In genomic region chr3:167493240-167493639, GRCh38 we compare ENCODE assay signal across 9 cellular contexts. TPM values are rescaled to one million over a fixed set of nuclear protein-coding genes. Genes with fewer than 3 reads are reported as not detected.
DNase-seq lines count a peak whose midpoint lies in the region; ATAC-seq and TF ChIP-seq lines count a peak whose summit lies in the region.
"Had no signal": no experiment of that assay in that cellular context is flagged by ENCODE, and none has a peak within 500 bp of the region (broad histone marks: within the 10 kb centered on the region; RNA-seq: fewer than 3 reads in every experiment).

No MANE protein-coding gene starts in this region.

- H3K4me3 Mint-ChIP-seq in CD14-positive monocyte: no peak overlapping the region
- no peak overlapping the region for H3K4me3 Mint-ChIP-seq in stimulated activated effector memory CD8-positive, alpha-beta T cell treated with anti-CD3 and anti-CD28 coated beads, Interleukin-12 subunit alpha, Interleukin-12 subunit beta, amount 100 ng/mL, for 72 hours

- peaks cover 0 to 2% of the 10 kb centered on the region in 2 donors for H3K36me3 Mint-ChIP-seq in CD14-positive monocyte
- H3K36me3 Mint-ChIP-seq in stimulated activated effector memory CD8-positive, alpha-beta T cell treated with anti-CD3 and anti-CD28 coated beads, Interleukin-12 subunit alpha, Interleukin-12 subunit beta, amount 100 ng/mL, for 72 hours: no peaks in the 10 kb centered on the region

- H3K9me2 ChIP-seq in OCI-LY7 (ENCODE audit: insufficient read depth, low read length): no peaks in the 10 kb centered on the region

- BruUV-seq in OCI-LY7 (replicated peaks; lab: Mats Ljungman, UMichigan): no TSS peak

- H3K4me3 ChIP-seq in OCI-LY7 (ENCODE audit: low read depth, low read length, poor library complexity, severe bottlenecking): no peak overlapping the region

- H3K4me1 ChIP-seq in OCI-LY7 (ENCODE audit: insufficient read depth, low read length, poor library complexity, severe bottlenecking): peaks cover 6% of the 10 kb centered on the region

- H3K79me2 ChIP-seq in OCI-LY7 (ENCODE audit: insufficient read depth, low read depth, low read length): no peaks in the 10 kb centered on the region

- H3K4me2 ChIP-seq in OCI-LY7 (ENCODE audit: low read length): no peak overlapping the region

- no peaks in the 10 kb centered on the region for H4K20me1 ChIP-seq in OCI-LY7 (ENCODE audit: insufficient read depth, low read length)

- peaks cover 13% of the 10 kb centered on the region for H3K4me1 Mint-ChIP-seq in CD14-positive monocyte
- no peaks in the 10 kb centered on the region for H3K4me1 Mint-ChIP-seq in stimulated activated effector memory CD8-positive, alpha-beta T cell treated with anti-CD3 and anti-CD28 coated beads, Interleukin-12 subunit alpha, Interleukin-12 subunit beta, amount 100 ng/mL, for 72 hours

- H3K27ac Mint-ChIP-seq in CD14-positive monocyte: no peak overlapping the region
- no peak overlapping the region for H3K27ac Mint-ChIP-seq in stimulated activated effector memory CD8-positive, alpha-beta T cell treated with anti-CD3 and anti-CD28 coated beads, Interleukin-12 subunit alpha, Interleukin-12 subunit beta, amount 100 ng/mL, for 72 hours

- peak; percentile 57 for ATAC-seq in GM21529 (IDR thresholded peaks at IDR 0.05; ENCODE audit: unreplicated experiment)
- no peak for ATAC-seq in stimulated activated effector memory CD8-positive, alpha-beta T cell treated with anti-CD3 and anti-CD28 coated beads, Interleukin-12 subunit alpha, Interleukin-12 subunit beta, amount 100 ng/mL, for 72 hours

- no peak overlapping the region for H3K27ac ChIP-seq in OCI-LY7 (ENCODE audit: low read depth, low read length, poor library complexity, severe bottlenecking)

- no peaks in the 10 kb centered on the region for H3K9me3 Mint-ChIP-seq in CD14-positive monocyte
- no peaks in the 10 kb centered on the region for H3K9me3 Mint-ChIP-seq in stimulated activated effector memory CD8-positive, alpha-beta T cell treated with anti-CD3 and anti-CD28 coated beads, Interleukin-12 subunit alpha, Interleukin-12 subunit beta, amount 100 ng/mL, for 72 hours

- intact Hi-C loops in CD14-positive monocyte (cut with micrococcal nuclease): no loop called here
- intact Hi-C loops in OCI-LY7 (cut with micrococcal nuclease; ENCODE audit: unreplicated experiment): no loop called here

- CTCF ChIA-PET in OCI-LY7 (lab: Charles Lee; ENCODE audit: unreplicated experiment): no interaction called here

- DNase-seq in CD14-positive monocyte (ENCODE audit: low spot score) (no peak), OCI-LY7 (ENCODE audit: low spot score) (peak; percentile 3), iPS DF 19.7 (ENCODE audit: low read depth, low spot score) (peak; percentile 30), foreskin melanocyte (no peak), NCI-H510A treated with DMSO at 0.1 percent for 48 hours (lab: John Stamatoyannopoulos, UW) (no peak)
- DNase-seq in stimulated activated effector memory CD8-positive, alpha-beta T cell treated with anti-CD3 and anti-CD28 coated beads, Interleukin-12 subunit alpha, Interleukin-12 subunit beta, amount 100 ng/mL, for 72 hours (ENCODE audit: low spot score in 2 of 2): no peak
- no peak for DNase-seq in activated CD4-positive, CD25-positive, alpha-beta regulatory T cell (lab: John Stamatoyannopoulos, UW)

- no peak overlapping the region for H2AFZ ChIP-seq in OCI-LY7 (ENCODE audit: low read length)

- H3K27me3 Mint-ChIP-seq in CD14-positive monocyte (ENCODE audit: low read depth in 3 of 3): no peaks in the 10 kb centered on the region

- POLR2A ChIA-PET in OCI-LY7 (lab: Charles Lee): interaction anchor here (0.6 kb wide), 1 partner anchor 313 kb away, joined by 3 read pairs; no protein-coding TSS in a partner anchor

- peak; percentile 48 for TF ChIP-seq CTCF in CD14-positive monocyte (IDR thresholded peaks at IDR 0.05)
- peak; percentile 74 for TF ChIP-seq CTCF in OCI-LY7 (conservative IDR thresholded peaks at IDR 0.05; ENCODE audit: low read length)

- H3K36me3 ChIP-seq in OCI-LY7 (ENCODE audit: insufficient read depth, low read length): no peaks in the 10 kb centered on the region

- no peaks in the 10 kb centered on the region for H3K9me3 ChIP-seq in OCI-LY7 (ENCODE audit: low read length)

RNA-seq across cellular contexts. Expression of gene SERPINI2, which starts 19.4 kb away (rescaled TPM):
- polyA plus RNA-seq in CD14-positive monocyte: not detected
- total RNA-seq in OCI-LY7 (2014; rRNA removed; shearing (Covaris generic)): not detected in 2 replicates
- total RNA-seq in OCI-LY7 (2022): not detected in 2 replicates
- total RNA-seq: pulmonary artery endothelial cell had no signal

Comparison
In these comparisons a context has a peak if more than half of its experiments do, and no peak if none do; other contexts are left out.
1. DNase-seq: peak in OCI-LY7 (single experiment) and iPS DF 19.7 (single experiment); none in CD14-positive monocyte (single experiment), stimulated activated effector memory CD8-positive, alpha-beta T cell treated with anti-CD3 and anti-CD28 coated beads, Interleukin-12 subunit alpha, Interleukin-12 subunit beta, amount 100 ng/mL, for 72 hours (0 of 2), foreskin melanocyte (single experiment), activated CD4-positive, CD25-positive, alpha-beta regulatory T cell (0 of 4) and NCI-H510A treated with DMSO at 0.1 percent for 48 hours (single experiment).